10 cellular contexts compared by ENCODE assay signal in genomic region chrX:31223817-31224216, GRCh38.
DNase-seq lines count a peak whose midpoint lies in the region; ATAC-seq and TF ChIP-seq lines count a peak whose summit lies in the region.
"Had no signal": no experiment of that assay in that cellular context is flagged by ENCODE, and none has a peak within 500 bp of the region (broad histone marks: within the 10 kb centered on the region; RNA-seq: fewer than 3 reads in every experiment).

No MANE protein-coding gene starts in this region.

- H3K9me3 Mint-ChIP-seq in GM23338 = no peaks in the 10 kb centered on the region

- H3K9me2 ChIP-seq in GM23338 (ENCODE audit: insufficient read depth) = no peaks in the 10 kb centered on the region

- peaks cover 31% of the 10 kb centered on the region for H3K36me3 ChIP-seq in OCI-LY3 (replicated peaks; ENCODE audit: low read depth, low read length)
- no peaks in the 10 kb centered on the region for H3K36me3 ChIP-seq in GM23338 (ENCODE audit: insufficient read depth)
- H3K36me3 ChIP-seq: adrenal gland had no signal

- H3K4me1 Mint-ChIP-seq in GM23338 = no peaks in the 10 kb centered on the region

- no peaks in the 10 kb centered on the region for H3K27me3 ChIP-seq in OCI-LY3 (ENCODE audit: low read depth, low read length)
- H3K27me3 ChIP-seq in GM23338 (ENCODE audit: insufficient read depth) = no peaks in the 10 kb centered on the region

- no peaks in the 10 kb centered on the region for H3K36me3 Mint-ChIP-seq in GM23338 (ENCODE audit: low read depth)

- H3F3A ChIP-seq in GM23338 (replicated peaks; ENCODE audit: low read depth) = no peaks in the 10 kb centered on the region

- ATAC-seq in GM18867 (IDR thresholded peaks at IDR 0.05; ENCODE audit: unreplicated experiment) = peak; percentile 84
- peak; percentile 67 for ATAC-seq in HG02970 (IDR thresholded peaks at IDR 0.05; ENCODE audit: low FRiP score, unreplicated experiment)
- ATAC-seq in GM23338 = no peak
- ATAC-seq: Panc1 had no signal

- H2AFZ ChIP-seq in OCI-LY3 (ENCODE audit: low read depth, low read length) (no peak overlapping the region), GM23338 (no peak overlapping the region)

- H4K20me1 ChIP-seq in OCI-LY3 (ENCODE audit: insufficient read depth, low read length) (peaks cover 9% of the 10 kb centered on the region; the same call in 1 of the 2 replicates), GM23338 (replicated peaks; ENCODE audit: insufficient read depth) (no peaks in the 10 kb centered on the region)

- no peak overlapping the region for H3K27ac Mint-ChIP-seq in GM23338

- H3K4me2 ChIP-seq in OCI-LY3 (ENCODE audit: low read length) = peak overlapping the region; percentile 38
- no peak overlapping the region for H3K4me2 ChIP-seq in GM23338

- peaks cover 48% of the 10 kb centered on the region for H3K4me1 ChIP-seq in OCI-LY3 (ENCODE audit: low read length)
- H3K4me1 ChIP-seq in GM23338 (ENCODE audit: insufficient read depth) = no peaks in the 10 kb centered on the region

- H3K79me2 ChIP-seq in OCI-LY3 (ENCODE audit: low read length) (peaks cover 77% of the 10 kb centered on the region), GM23338 (replicated peaks; ENCODE audit: insufficient read depth) (no peaks in the 10 kb centered on the region)

- H3K4me3 Mint-ChIP-seq in GM23338 = no peak overlapping the region

- H3K9ac ChIP-seq in OCI-LY3 (ENCODE audit: low read length) = no peak overlapping the region

- H3K27me3 Mint-ChIP-seq in GM23338 (ENCODE audit: insufficient read depth, low read depth, poor library complexity) = no peaks in the 10 kb centered on the region

- TF ChIP-seq CTCF in OCI-LY3 (IDR thresholded peaks at IDR 0.05; ENCODE audit: low read depth, low read length) (peak; percentile 9; the same call in 1 of the 2 replicates), GM23338 (conservative IDR thresholded peaks at IDR 0.05; ENCODE audit: low read depth in 2 of 2) (no peak)

- H3K4me3 ChIP-seq in OCI-LY3 (ENCODE audit: low read length) (no peak overlapping the region), GM23338 (no peak overlapping the region)
- H3K4me3 ChIP-seq: adrenal gland had no signal

- H3K27ac ChIP-seq in OCI-LY3 (ENCODE audit: low read length) (peak overlapping the region; percentile 51; the same call in 1 of the 2 replicates), GM23338 (ENCODE audit: low read depth) (no peak overlapping the region)
- H3K27ac ChIP-seq: adrenal gland had no signal

- peak; percentile 70 for DNase-seq in kidney tubule cell (ENCODE audit: low spot score)
- DNase-seq in NCI-H526 treated with DMSO at 0.1 percent for 48 hours (lab: John Stamatoyannopoulos, UW) = no peak
- no peak for DNase-seq in inferior parietal cortex (ENCODE audit: extremely low spot score)
- DNase-seq in activated CD4-positive, alpha-beta T cell treated with anti-CD3 and anti-CD28 coated beads, Interleukin-2, amount 50 U/mL, for 48 hours = no peak
- DNase-seq in GM23338 (ENCODE audit: low spot score) = no peak

- H3K9me3 ChIP-seq in OCI-LY3 (ENCODE audit: insufficient read depth, low read length) = no peaks in the 10 kb centered on the region
- H3K9me3 ChIP-seq: adrenal gland had no signal

TF ChIP-seq in GM23338, 12 proteins besides CTCF, POLR2A, EP300 and RAD21 (continues in another document):
- TF ChIP-seq EZH2phosphoT487 (IDR thresholded peaks at IDR 0.05; ENCODE audit: unreplicated experiment) (no peak), EZH2 (IDR thresholded peaks at IDR 0.05; ENCODE audit: low read depth, unreplicated experiment) (no peak), STAT1 (IDR thresholded peaks at IDR 0.05; ENCODE audit: unreplicated experiment) (no peak), ZNF114 (CRISPR knock-in tag; IDR thresholded peaks at IDR 0.05) (no peak), POLR2AphosphoS5 (IDR thresholded peaks at IDR 0.05; ENCODE audit: low read depth) (no peak), REST (IDR thresholded peaks at IDR 0.05; ENCODE audit: unreplicated experiment) (no peak), NANOG (IDR thresholded peaks at IDR 0.05; ENCODE audit: borderline replicate concordance) (no peak), CREB1 (CRISPR knock-in tag; IDR thresholded peaks at IDR 0.05; ENCODE audit: low read depth) (no peak), JUNB (IDR thresholded peaks at IDR 0.05; ENCODE audit: unreplicated experiment) (no peak), ZNF462 (CRISPR knock-in tag; IDR thresholded peaks at IDR 0.05) (no peak)
